In the genomic region with DNA sequence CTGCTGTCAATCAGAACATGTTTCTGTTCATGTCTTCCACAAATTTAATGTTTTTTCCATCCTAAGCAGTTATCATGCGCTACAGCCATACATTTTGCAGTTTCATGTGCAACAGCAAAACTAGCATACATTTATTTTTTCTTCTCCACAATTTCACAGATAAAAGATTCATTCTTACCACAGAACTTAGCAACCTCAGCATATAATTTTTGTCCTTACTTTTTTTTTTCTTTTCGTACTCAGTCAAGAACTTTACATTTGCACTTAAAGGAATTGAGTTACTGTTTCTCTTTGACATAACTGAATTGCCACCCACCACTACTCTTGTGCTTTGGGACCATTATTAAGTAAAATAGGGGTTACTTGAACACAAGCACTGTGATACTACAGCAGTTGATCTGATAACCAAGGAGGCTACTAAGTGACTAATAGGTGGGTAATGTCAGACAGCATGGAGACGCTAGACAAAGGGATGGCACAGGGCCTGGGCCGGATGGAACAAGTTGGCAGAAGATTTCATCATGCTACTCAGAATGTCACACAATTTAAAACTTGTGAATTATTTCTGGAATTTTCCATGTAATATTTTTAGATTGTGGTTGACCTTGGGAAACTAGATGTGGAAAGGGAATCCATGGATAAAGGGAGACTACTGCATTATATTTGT, we compare ENCODE assay signal across 19 cellular contexts. TPM values are rescaled to one million over a fixed set of nuclear protein-coding genes. Genes with fewer than 3 reads are reported as not detected.
A peak's percentile ranks its signal among the peaks of the same experiment; 100 is the strongest.
DNase-seq lines count a peak whose midpoint lies in the region; ATAC-seq and TF ChIP-seq lines count a peak whose summit lies in the region.
"Had no signal": no experiment of that assay in that cellular context is flagged by ENCODE, and none has a peak within 500 bp of the region (broad histone marks: within the 10 kb centered on the region; RNA-seq: fewer than 3 reads in every experiment).

No MANE protein-coding gene starts in this region.

- H3K9me3 ChIP-seq in trophoblast cell (ENCODE audit: insufficient read depth, low read depth, low read length) = no peaks in the 10 kb centered on the region

- no peak overlapping the region for H2AFZ ChIP-seq in trophoblast cell (ENCODE audit: insufficient read depth, low read length, poor library complexity)

- H3K18ac ChIP-seq in trophoblast cell (ENCODE audit: low read length) = no peak overlapping the region

- no peak overlapping the region for H3K23ac ChIP-seq in trophoblast cell (ENCODE audit: low read length)

- H2AK5ac ChIP-seq in trophoblast cell (ENCODE audit: low read length) = no peak overlapping the region

- no peak for DNase-seq in HEK293T (ENCODE audit: extremely low spot score)
- DNase-seq in RWPE1 (ENCODE audit: low spot score) = peak; percentile 14
- DNase-seq in epithelial cell of esophagus (ENCODE audit: low read depth) = peak; percentile 82
- DNase-seq in trophoblast cell = peak; percentile 12 to 63
- DNase-seq in Ammon's horn (ENCODE audit: low spot score) = no peak
- DNase-seq: activated CD4-positive, alpha-beta T cell treated with anti-CD3 and anti-CD28 coated beads, Interleukin-2, amount 50 U/mL, for 4 hours; activated naive CD8-positive, alpha-beta T cell treated with anti-CD3 and anti-CD28 coated beads, Interleukin-2, amount 10 ng/mL, durations not matched to agents 7 days and 5 days; activated T-cell treated with anti-CD3 and anti-CD28 coated beads, Interleukin-2, amount 50 U/mL, for 4 hours; central memory CD4-positive, alpha-beta T cell; DMS79; endodermal cell; GOT3; immature natural killer cell; NCI-H1105 treated with DMSO at 0.1 percent for 48 hours; SIG-M5 had no signal

- no peak overlapping the region for H4K91ac ChIP-seq in trophoblast cell (ENCODE audit: low read depth, low read length)

- H3K9ac ChIP-seq in trophoblast cell (ENCODE audit: low read length) = no peak overlapping the region

- H3K27ac ChIP-seq in RWPE1 = no peak overlapping the region
- no peak overlapping the region for H3K27ac ChIP-seq in trophoblast cell (ENCODE audit: low read depth, low read length)

- H3K4ac ChIP-seq in trophoblast cell (ENCODE audit: low read depth, low read length) = no peak overlapping the region

- no peaks in the 10 kb centered on the region for H3K79me1 ChIP-seq in trophoblast cell (ENCODE audit: low read length)

- H2BK120ac ChIP-seq in trophoblast cell (ENCODE audit: insufficient read depth, low read length, poor library complexity) = no peak overlapping the region

- H2BK5ac ChIP-seq in trophoblast cell (ENCODE audit: low read depth, low read length, poor library complexity) = no peak overlapping the region

- no peaks in the 10 kb centered on the region for H3K79me2 ChIP-seq in trophoblast cell (ENCODE audit: control insufficient read depth, insufficient read depth, low read length, poor library complexity)

- TF ChIP-seq CTCF in RWPE1 (conservative IDR thresholded peaks at IDR 0.05; ENCODE audit: low read depth) (no peak), epithelial cell of esophagus (IDR thresholded peaks at IDR 0.05; ENCODE audit: insufficient read depth, low read depth, low read length, missing control alignments) (no peak)

- H4K12ac ChIP-seq in trophoblast cell (ENCODE audit: low read depth, low read length) = no peak overlapping the region

- CTCF ChIA-PET in HEK293T (lab: Yijun Ruan, JAX) (no interaction called here), RWPE1 (lab: Yijun Ruan, JAX) (no interaction called here)

- no peak overlapping the region for H4K8ac ChIP-seq in trophoblast cell (ENCODE audit: low read depth, low read length)

- POLR2A ChIA-PET in HEK293T (lab: Yijun Ruan, JAX) (no interaction called here), RWPE1 (lab: Yijun Ruan, JAX; ENCODE audit: low non-redundant PET) (no interaction called here)

- no peak overlapping the region for H3K4me2 ChIP-seq in trophoblast cell (ENCODE audit: low read length)

- H3K4me3 ChIP-seq in epithelial cell of esophagus (ENCODE audit: low read length) = no peak overlapping the region
- no peak overlapping the region for H3K4me3 ChIP-seq in trophoblast cell (ENCODE audit: low read depth, low read length)

- no CpG with 5 or more reads among the region's 4 CpGs for WGBS in trophoblast cell (ENCODE audit: extremely low coverage, insufficient coverage, insufficient read length)

- H3K27me3 ChIP-seq in trophoblast cell (ENCODE audit: insufficient read depth, low read length) = no peaks in the 10 kb centered on the region

- no peaks in the 10 kb centered on the region for H3K36me3 ChIP-seq in trophoblast cell (ENCODE audit: control insufficient read depth in 1 of 2, insufficient read depth in 2 of 2, low read length in 2 of 2)

- no peak overlapping the region for H3K14ac ChIP-seq in trophoblast cell (ENCODE audit: low read length)

- no peaks in the 10 kb centered on the region for H3K4me1 ChIP-seq in trophoblast cell (ENCODE audit: control insufficient read depth in 1 of 2, insufficient read depth in 2 of 2, low read length in 2 of 2)

- ATAC-seq in HG02571 (IDR thresholded peaks at IDR 0.05; ENCODE audit: unreplicated experiment) (no peak), HG02840 (IDR thresholded peaks at IDR 0.05; ENCODE audit: low FRiP score, unreplicated experiment) (no peak)
- ATAC-seq: activated T-cell treated with anti-CD3 and anti-CD28 coated beads, Interleukin-2, amount 50 U/mL, for 4 hours had no signal

- no peak overlapping the region for H2BK12ac ChIP-seq in trophoblast cell (ENCODE audit: low read length)

TF ChIP-seq in HEK293T, 16 proteins besides CTCF, POLR2A, EP300 and RAD21:
- TF ChIP-seq NFRKB (IDR thresholded peaks at IDR 0.05) (no peak), ZNF384 (IDR thresholded peaks at IDR 0.05) (no peak), FOXA1 (IDR thresholded peaks at IDR 0.05) (no peak), CTBP1 (IDR thresholded peaks at IDR 0.05; ENCODE audit: borderline replicate concordance) (no peak), BHLHE40 (IDR thresholded peaks at IDR 0.05; ENCODE audit: borderline replicate concordance) (no peak)
- TF ChIP-seq, protein P1, sequence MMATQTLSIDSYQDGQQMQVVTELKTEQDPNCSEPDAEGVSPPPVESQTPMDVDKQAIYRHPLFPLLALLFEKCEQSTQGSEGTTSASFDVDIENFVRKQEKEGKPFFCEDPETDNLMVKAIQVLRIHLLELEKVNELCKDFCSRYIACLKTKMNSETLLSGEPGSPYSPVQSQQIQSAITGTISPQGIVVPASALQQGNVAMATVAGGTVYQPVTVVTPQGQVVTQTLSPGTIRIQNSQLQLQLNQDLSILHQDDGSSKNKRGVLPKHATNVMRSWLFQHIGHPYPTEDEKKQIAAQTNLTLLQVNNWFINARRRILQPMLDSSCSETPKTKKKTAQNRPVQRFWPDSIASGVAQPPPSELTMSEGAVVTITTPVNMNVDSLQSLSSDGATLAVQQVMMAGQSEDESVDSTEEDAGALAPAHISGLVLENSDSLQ (IDR thresholded peaks at IDR 0.05) = 0 out of 2 replicates have a peak, but pooled peaks have one; percentile 21

RNA-seq across cellular contexts. Expression of a gene that starts 50.2 kb away (rescaled TPM):
- 0.03 and 0.07 TPM in 2 replicates for polyA plus RNA-seq in trophoblast cell (2013)
- polyA plus RNA-seq: CD14-positive monocyte, IgD-negative memory B cell, immature natural killer cell had no signal

Comparison
In these comparisons a context has a peak if more than half of its experiments do, and no peak if none do; other contexts are left out.
1. DNase-seq: peak in RWPE1 (single experiment), epithelial cell of esophagus (single experiment) and trophoblast cell (2 of 2); none in HEK293T (single experiment) and Ammon's horn (single experiment).